Comparison of ENCODE assay signal across 23 cellular contexts in the genomic region with DNA sequence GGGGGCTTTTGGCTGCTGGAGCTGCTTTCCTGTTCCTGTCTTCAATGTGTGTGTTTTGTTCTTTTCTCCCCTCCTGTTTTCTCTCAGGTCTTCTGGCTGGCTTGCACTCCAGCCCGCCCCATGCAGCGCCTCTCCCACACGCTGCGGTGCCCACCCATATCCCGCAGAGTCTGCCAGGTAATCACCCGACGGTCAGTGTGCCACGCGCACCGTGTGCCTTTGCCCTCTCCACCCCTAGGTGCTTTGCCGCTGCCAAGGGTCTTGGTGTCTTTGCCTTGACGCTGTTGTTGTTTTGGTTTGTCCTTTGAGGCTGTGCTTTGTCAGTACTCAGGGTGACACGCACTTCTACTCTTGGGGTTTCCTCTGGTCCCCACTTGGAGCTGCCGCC. TPM values are rescaled to one million over a fixed set of nuclear protein-coding genes. Genes with fewer than 3 reads are reported as not detected.
"Had no signal": no experiment of that assay in that cellular context is flagged by ENCODE, and none has a peak within 500 bp of the region (broad histone marks: within the 10 kb centered on the region; RNA-seq: fewer than 3 reads in every experiment).

No MANE protein-coding gene starts in this region.

- H3K9me3 Mint-ChIP-seq: immature natural killer cell; naive thymus-derived CD4-positive, alpha-beta T cell; nephron progenitor cell; stimulated activated naive B cell treated with anti-CD40 and anti-IgM and Interleukin-4, amounts not matched to agents 10 μg/mL and 1 μg/mL and 100 μg/mL, for 72 hours; stimulated activated naive CD8-positive, alpha-beta T cell treated with anti-CD3 and anti-CD28 coated beads, Interleukin-15, amount 100 ng/mL, for 72 hours had no signal

- H3K4me3 Mint-ChIP-seq: immature natural killer cell; naive thymus-derived CD4-positive, alpha-beta T cell; nephron progenitor cell; stimulated activated naive B cell treated with anti-CD40 and anti-IgM and Interleukin-4, amounts not matched to agents 10 μg/mL and 1 μg/mL and 100 μg/mL, for 72 hours; stimulated activated naive CD8-positive, alpha-beta T cell treated with anti-CD3 and anti-CD28 coated beads, Interleukin-15, amount 100 ng/mL, for 72 hours had no signal

- ATAC-seq: gastrocnemius medialis; left cardiac atrium; naive thymus-derived CD4-positive, alpha-beta T cell; sciatic nerve; stimulated activated naive B cell treated with anti-CD40 and anti-IgM and Interleukin-4, amounts not matched to agents 10 μg/mL and 1 μg/mL and 100 μg/mL, for 72 hours; stimulated activated naive CD8-positive, alpha-beta T cell treated with anti-CD3 and anti-CD28 coated beads, Interleukin-15, amount 100 ng/mL, for 72 hours had no signal

- H3K27me3 Mint-ChIP-seq: naive thymus-derived CD4-positive, alpha-beta T cell; stimulated activated naive B cell treated with anti-CD40 and anti-IgM and Interleukin-4, amounts not matched to agents 10 μg/mL and 1 μg/mL and 100 μg/mL, for 72 hours; stimulated activated naive CD8-positive, alpha-beta T cell treated with anti-CD3 and anti-CD28 coated beads, Interleukin-15, amount 100 ng/mL, for 72 hours had no signal

- H3K27ac ChIP-seq: esophagus muscularis mucosa, gastrocnemius medialis, left ventricle myocardium inferior, testis, tibial nerve had no signal

- H3K27me3 ChIP-seq: dorsolateral prefrontal cortex, esophagus muscularis mucosa, gastrocnemius medialis, spleen, testis, tibial nerve had no signal

- H3K4me1 Mint-ChIP-seq: immature natural killer cell; nephron progenitor cell; stimulated activated naive B cell treated with anti-CD40 and anti-IgM and Interleukin-4, amounts not matched to agents 10 μg/mL and 1 μg/mL and 100 μg/mL, for 72 hours; stimulated activated naive CD8-positive, alpha-beta T cell treated with anti-CD3 and anti-CD28 coated beads, Interleukin-15, amount 100 ng/mL, for 72 hours had no signal

- H3K4me3 ChIP-seq: dorsolateral prefrontal cortex, esophagus muscularis mucosa, gastrocnemius medialis, left ventricle myocardium inferior, lung, spleen, testis, tibial nerve had no signal

- H3K9me3 ChIP-seq: esophagus muscularis mucosa, gastrocnemius medialis, left ventricle myocardium inferior, spleen, testis, tibial nerve had no signal

- H3K27ac Mint-ChIP-seq: immature natural killer cell; nephron progenitor cell; stimulated activated naive B cell treated with anti-CD40 and anti-IgM and Interleukin-4, amounts not matched to agents 10 μg/mL and 1 μg/mL and 100 μg/mL, for 72 hours had no signal

- DNase-seq: cortex of kidney; effector CD8-positive, alpha-beta T cell; gastrocnemius medialis; immature natural killer cell; kidney; left cardiac atrium; left ventricle myocardium inferior; mesendoderm; naive thymus-derived CD4-positive, alpha-beta T cell; nephron progenitor cell; spleen; stimulated activated CD4-positive, alpha-beta T cell treated with anti-CD3 and anti-CD28 coated beads, Interleukin-15, amount 100 ng/mL, for 24 hours; stimulated activated CD4-positive, alpha-beta T cell treated with anti-CD3 and anti-CD28 coated beads, Interleukin-1b, Interleukin-23, amount 100 ng/mL, for 48 hours; stimulated activated CD4-positive, alpha-beta T cell treated with anti-CD3 and anti-CD28 coated beads, Interleukin-4, amount 100 ng/mL, for 24 hours; stimulated activated naive B cell treated with anti-CD40 and anti-IgM and Interleukin-4, amounts not matched to agents 10 μg/mL and 1 μg/mL and 100 μg/mL, for 72 hours; stimulated activated naive CD8-positive, alpha-beta T cell treated with anti-CD3 and anti-CD28 coated beads, Interleukin-15, amount 100 ng/mL, for 72 hours; testis had no signal

RNA-seq across cellular contexts. Expression of a gene that starts 59.7 kb away (rescaled TPM):
- total RNA-seq: mononuclear cell; naive thymus-derived CD4-positive, alpha-beta T cell had no signal
